ENCODE assay signal across 10 cellular contexts in genomic region chr5:97192580-97193421, GRCh38. TPM values are rescaled to one million over a fixed set of nuclear protein-coding genes. Genes with fewer than 3 reads are reported as not detected.
A peak's percentile ranks its signal among the peaks of the same experiment; 100 is the strongest.
DNase-seq lines count a peak whose midpoint lies in the region; ATAC-seq and TF ChIP-seq lines count a peak whose summit lies in the region.
"Had no signal": no experiment of that assay in that cellular context is flagged by ENCODE, and none has a peak within 500 bp of the region (broad histone marks: within the 10 kb centered on the region; RNA-seq: fewer than 3 reads in every experiment).

No MANE protein-coding gene starts in this region.

- CTCF ChIA-PET in Calu3 (lab: Charles Lee): interaction anchor here (0.6 kb wide), 2 partner anchors 12 to 133 kb away, joined by 3 to 8 read pairs; no protein-coding TSS in a partner anchor

- ATAC-seq in GM21526 (IDR thresholded peaks at IDR 0.05; ENCODE audit: low FRiP score, unreplicated experiment): peak; percentile 69
- ATAC-seq in GM18517 (IDR thresholded peaks at IDR 0.05; ENCODE audit: unreplicated experiment): no peak

- no peak overlapping the region for H3K4me3 Mint-ChIP-seq in Calu3 (ENCODE audit: low read depth, unreplicated experiment)

- no peak for TF ChIP-seq CTCF in Calu3 (IDR thresholded peaks at IDR 0.05; ENCODE audit: unreplicated experiment)

- intact Hi-C loops in Calu3 (cut with micrococcal nuclease; ENCODE audit: unreplicated experiment): no loop called here

- DNase-seq in Calu3 (peak; percentile 11), HT1080 (ENCODE audit: low read depth) (peak; percentile 66), ecto neural progenitor cell (ENCODE audit: low spot score) (peak; percentile 50), KBM-7 (no peak), NCI-H2029 (lab: John Stamatoyannopoulos, UW) (no peak)
- DNase-seq in central memory CD4-positive, alpha-beta T cell: no peak
- DNase-seq: activated CD4-positive, alpha-beta T cell treated with anti-CD3 and anti-CD28 coated beads for 4 hours; effector memory CD4-positive, alpha-beta T cell had no signal

- H3K27me3 Mint-ChIP-seq in Calu3 (ENCODE audit: unreplicated experiment): no peaks in the 10 kb centered on the region

- peaks cover 2% of the 10 kb centered on the region for H3K9me3 Mint-ChIP-seq in Calu3 (ENCODE audit: low read depth, unreplicated experiment)

- no peaks in the 10 kb centered on the region for H3K36me3 Mint-ChIP-seq in Calu3 (ENCODE audit: insufficient read depth, unreplicated experiment)

- no peak overlapping the region for H3K27ac Mint-ChIP-seq in Calu3 (ENCODE audit: unreplicated experiment)

- peaks cover 17% of the 10 kb centered on the region for H3K4me1 Mint-ChIP-seq in Calu3 (ENCODE audit: low read depth, unreplicated experiment)

- BruUV-seq in Calu3 (replicated peaks; lab: Mats Ljungman, UMichigan): no TSS peak

- in situ Hi-C loops in KBM-7 (cut with MboI; ENCODE audit: low pct_unique_long_range_greater_than_20kb, low sequenced_read_pairs): no loop called here

RNA-seq across cellular contexts. Expression of gene RIOK2, which starts 9.8 kb away (rescaled TPM):
- total RNA-seq in Calu3 (2022): 28.6 and 33.0 TPM in 2 replicates
- 36.2 and 39.0 TPM in 2 replicates for total RNA-seq in HT1080 (2014; rRNA removed; shearing (Covaris generic))
- 16.5 and 18.7 TPM in 2 replicates for polyA plus RNA-seq in HT1080 (2015; cell fraction: cytosol; rRNA removed)
- polyA plus RNA-seq in HT1080 (2015; cell fraction: nucleus; rRNA removed): 25.6 and 33.1 TPM in 2 replicates

RNA-seq across cellular contexts. Expression of gene LIX1, which starts 50.4 kb away (rescaled TPM):
- not detected in 2 replicates for total RNA-seq in Calu3 (2022)
- 0.03 TPM in 1 of 2 replicates, not detected in the other for total RNA-seq in HT1080 (2014; rRNA removed; shearing (Covaris generic))
- polyA plus RNA-seq in HT1080 (2015; cell fraction: cytosol; rRNA removed): not detected in 2 replicates
- not detected in 2 replicates for polyA plus RNA-seq in HT1080 (2015; cell fraction: nucleus; rRNA removed)

Comparison
In these comparisons a context has a peak if more than half of its experiments do, and no peak if none do; other contexts are left out.
1. DNase-seq: peak in Calu3 (single experiment), HT1080 (single experiment) and ecto neural progenitor cell (single experiment); none in KBM-7 (single experiment), central memory CD4-positive, alpha-beta T cell (single experiment) and NCI-H2029 (single experiment).